1 cellular context compared by ENCODE assay signal in the genomic region with DNA sequence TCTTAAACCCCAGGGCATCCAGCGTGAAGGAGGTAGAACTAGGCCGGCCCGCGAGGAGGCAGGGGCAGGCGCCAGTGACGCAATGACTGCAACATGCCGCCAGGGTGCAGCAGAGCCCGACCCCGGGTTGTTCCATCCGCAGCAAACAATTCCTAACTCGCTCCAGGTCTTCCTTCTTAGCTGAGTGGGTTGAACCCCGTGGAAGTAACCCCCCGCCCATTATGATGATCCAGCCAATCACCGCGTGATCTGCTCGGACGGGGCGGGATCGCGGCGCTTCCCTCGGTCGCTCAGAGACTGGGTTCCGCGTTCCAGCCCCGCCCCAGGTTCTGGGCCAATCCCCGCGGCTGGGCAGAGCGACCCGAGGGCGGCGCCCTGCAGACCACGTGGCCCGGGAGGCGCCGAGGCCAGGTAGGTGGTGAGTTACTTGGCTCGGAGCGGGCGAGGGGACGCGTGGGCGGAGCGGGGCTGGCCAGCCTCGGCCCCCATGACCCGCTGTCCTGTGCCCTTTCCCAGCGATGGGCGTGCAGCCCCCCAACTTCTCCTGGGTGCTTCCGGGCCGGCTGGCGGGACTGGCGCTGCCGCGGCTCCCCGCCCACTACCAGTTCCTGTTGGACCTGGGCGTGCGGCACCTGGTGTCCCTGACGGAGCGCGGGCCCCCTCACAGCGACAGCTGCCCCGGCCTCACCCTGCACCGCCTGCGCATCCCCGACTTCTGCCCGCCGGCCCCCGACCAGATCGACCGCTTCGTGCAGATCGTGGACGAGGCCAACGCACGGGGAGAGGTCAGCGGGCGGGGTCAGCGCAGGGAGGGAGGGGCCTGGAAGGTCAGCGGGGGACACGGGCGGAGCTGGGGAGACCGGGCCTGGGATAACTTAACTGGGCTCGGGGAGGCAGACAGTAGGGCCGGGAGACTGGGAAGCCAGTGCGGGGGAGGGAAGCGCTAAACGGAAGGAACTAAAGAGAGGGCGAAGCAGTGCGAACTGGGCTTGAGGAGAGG.
TF ChIP-seq lines count a peak whose summit lies in the region.

A gene (plus strand): TSS at position 380 of the 1,000 bp plus-strand sequence. CDS start 139 bp downstream, at position 519.

TF ChIP-seq in K562, 482 proteins besides CTCF, POLR2A, EP300 and RAD21 (continued from another document and continues in another):
- TF ChIP-seq, protein P1, sequence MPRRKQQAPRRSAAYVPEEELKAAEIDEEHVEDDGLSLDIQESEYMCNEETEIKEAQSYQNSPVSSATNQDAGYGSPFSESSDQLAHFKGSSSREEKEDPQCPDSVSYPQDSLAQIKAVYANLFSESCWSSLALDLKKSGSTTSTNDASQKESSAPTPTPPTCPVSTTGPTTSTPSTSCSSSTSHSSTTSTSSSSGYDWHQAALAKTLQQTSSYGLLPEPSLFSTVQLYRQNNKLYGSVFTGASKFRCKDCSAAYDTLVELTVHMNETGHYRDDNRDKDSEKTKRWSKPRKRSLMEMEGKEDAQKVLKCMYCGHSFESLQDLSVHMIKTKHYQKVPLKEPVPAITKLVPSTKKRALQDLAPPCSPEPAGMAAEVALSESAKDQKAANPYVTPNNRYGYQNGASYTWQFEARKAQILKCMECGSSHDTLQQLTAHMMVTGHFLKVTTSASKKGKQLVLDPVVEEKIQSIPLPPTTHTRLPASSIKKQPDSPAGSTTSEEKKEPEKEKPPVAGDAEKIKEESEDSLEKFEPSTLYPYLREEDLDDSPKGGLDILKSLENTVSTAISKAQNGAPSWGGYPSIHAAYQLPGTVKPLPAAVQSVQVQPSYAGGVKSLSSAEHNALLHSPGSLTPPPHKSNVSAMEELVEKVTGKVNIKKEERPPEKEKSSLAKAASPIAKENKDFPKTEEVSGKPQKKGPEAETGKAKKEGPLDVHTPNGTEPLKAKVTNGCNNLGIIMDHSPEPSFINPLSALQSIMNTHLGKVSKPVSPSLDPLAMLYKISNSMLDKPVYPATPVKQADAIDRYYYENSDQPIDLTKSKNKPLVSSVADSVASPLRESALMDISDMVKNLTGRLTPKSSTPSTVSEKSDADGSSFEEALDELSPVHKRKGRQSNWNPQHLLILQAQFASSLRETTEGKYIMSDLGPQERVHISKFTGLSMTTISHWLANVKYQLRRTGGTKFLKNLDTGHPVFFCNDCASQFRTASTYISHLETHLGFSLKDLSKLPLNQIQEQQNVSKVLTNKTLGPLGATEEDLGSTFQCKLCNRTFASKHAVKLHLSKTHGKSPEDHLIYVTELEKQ (CRISPR knock-in tag; IDR thresholded peaks at IDR 0.05), result no peak
- TF ChIP-seq PHF21A (IDR thresholded peaks at IDR 0.05; ENCODE audit: borderline replicate concordance, low read depth), result no peak
- TF ChIP-seq BMI1 (IDR thresholded peaks at IDR 0.05; ENCODE audit: low read length), result no peak
- no peak for TF ChIP-seq ETV5 (CRISPR knock-in tag; IDR thresholded peaks at IDR 0.05; ENCODE audit: low read depth)
- TF ChIP-seq ETV1 (tag; conservative IDR thresholded peaks at IDR 0.05; ENCODE audit: low read depth), result peak; percentile 57
- TF ChIP-seq, protein P2, sequence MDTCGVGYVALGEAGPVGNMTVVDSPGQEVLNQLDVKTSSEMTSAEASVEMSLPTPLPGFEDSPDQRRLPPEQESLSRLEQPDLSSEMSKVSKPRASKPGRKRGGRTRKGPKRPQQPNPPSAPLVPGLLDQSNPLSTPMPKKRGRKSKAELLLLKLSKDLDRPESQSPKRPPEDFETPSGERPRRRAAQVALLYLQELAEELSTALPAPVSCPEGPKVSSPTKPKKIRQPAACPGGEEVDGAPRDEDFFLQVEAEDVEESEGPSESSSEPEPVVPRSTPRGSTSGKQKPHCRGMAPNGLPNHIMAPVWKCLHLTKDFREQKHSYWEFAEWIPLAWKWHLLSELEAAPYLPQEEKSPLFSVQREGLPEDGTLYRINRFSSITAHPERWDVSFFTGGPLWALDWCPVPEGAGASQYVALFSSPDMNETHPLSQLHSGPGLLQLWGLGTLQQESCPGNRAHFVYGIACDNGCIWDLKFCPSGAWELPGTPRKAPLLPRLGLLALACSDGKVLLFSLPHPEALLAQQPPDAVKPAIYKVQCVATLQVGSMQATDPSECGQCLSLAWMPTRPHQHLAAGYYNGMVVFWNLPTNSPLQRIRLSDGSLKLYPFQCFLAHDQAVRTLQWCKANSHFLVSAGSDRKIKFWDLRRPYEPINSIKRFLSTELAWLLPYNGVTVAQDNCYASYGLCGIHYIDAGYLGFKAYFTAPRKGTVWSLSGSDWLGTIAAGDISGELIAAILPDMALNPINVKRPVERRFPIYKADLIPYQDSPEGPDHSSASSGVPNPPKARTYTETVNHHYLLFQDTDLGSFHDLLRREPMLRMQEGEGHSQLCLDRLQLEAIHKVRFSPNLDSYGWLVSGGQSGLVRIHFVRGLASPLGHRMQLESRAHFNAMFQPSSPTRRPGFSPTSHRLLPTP (IDR thresholded peaks at IDR 0.05; ENCODE audit: borderline replicate concordance, extremely low read depth, insufficient read length), result no peak
- TF ChIP-seq CBFB (CRISPR knock-in tag; IDR thresholded peaks at IDR 0.05), result no peak
- TF ChIP-seq, protein P3, sequence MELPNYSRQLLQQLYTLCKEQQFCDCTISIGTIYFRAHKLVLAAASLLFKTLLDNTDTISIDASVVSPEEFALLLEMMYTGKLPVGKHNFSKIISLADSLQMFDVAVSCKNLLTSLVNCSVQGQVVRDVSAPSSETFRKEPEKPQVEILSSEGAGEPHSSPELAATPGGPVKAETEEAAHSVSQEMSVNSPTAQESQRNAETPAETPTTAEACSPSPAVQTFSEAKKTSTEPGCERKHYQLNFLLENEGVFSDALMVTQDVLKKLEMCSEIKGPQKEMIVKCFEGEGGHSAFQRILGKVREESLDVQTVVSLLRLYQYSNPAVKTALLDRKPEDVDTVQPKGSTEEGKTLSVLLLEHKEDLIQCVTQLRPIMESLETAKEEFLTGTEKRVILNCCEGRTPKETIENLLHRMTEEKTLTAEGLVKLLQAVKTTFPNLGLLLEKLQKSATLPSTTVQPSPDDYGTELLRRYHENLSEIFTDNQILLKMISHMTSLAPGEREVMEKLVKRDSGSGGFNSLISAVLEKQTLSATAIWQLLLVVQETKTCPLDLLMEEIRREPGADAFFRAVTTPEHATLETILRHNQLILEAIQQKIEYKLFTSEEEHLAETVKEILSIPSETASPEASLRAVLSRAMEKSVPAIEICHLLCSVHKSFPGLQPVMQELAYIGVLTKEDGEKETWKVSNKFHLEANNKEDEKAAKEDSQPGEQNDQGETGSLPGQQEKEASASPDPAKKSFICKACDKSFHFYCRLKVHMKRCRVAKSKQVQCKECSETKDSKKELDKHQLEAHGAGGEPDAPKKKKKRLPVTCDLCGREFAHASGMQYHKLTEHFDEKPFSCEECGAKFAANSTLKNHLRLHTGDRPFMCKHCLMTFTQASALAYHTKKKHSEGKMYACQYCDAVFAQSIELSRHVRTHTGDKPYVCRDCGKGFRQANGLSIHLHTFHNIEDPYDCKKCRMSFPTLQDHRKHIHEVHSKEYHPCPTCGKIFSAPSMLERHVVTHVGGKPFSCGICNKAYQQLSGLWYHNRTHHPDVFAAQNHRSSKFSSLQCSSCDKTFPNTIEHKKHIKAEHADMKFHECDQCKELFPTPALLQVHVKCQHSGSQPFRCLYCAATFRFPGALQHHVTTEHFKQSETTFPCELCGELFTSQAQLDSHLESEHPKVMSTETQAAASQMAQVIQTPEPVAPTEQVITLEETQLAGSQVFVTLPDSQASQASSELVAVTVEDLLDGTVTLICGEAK (IDR thresholded peaks at IDR 0.05), result no peak
- TF ChIP-seq, protein P3 (CRISPR knock-in tag; IDR thresholded peaks at IDR 0.05), result no peak
- no peak for TF ChIP-seq ZNF764 (CRISPR knock-in tag; IDR thresholded peaks at IDR 0.05; ENCODE audit: low read depth)
- TF ChIP-seq CREM (IDR thresholded peaks at IDR 0.05; ENCODE audit: low read depth), result peak; percentile 92
- TF ChIP-seq, protein P4, sequence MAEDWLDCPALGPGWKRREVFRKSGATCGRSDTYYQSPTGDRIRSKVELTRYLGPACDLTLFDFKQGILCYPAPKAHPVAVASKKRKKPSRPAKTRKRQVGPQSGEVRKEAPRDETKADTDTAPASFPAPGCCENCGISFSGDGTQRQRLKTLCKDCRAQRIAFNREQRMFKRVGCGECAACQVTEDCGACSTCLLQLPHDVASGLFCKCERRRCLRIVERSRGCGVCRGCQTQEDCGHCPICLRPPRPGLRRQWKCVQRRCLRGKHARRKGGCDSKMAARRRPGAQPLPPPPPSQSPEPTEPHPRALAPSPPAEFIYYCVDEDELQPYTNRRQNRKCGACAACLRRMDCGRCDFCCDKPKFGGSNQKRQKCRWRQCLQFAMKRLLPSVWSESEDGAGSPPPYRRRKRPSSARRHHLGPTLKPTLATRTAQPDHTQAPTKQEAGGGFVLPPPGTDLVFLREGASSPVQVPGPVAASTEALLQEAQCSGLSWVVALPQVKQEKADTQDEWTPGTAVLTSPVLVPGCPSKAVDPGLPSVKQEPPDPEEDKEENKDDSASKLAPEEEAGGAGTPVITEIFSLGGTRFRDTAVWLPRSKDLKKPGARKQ (CRISPR knock-in tag; IDR thresholded peaks at IDR 0.05), result no peak
- TF ChIP-seq ZNF696 (CRISPR knock-in tag; conservative IDR thresholded peaks at IDR 0.05), result no peak
- TF ChIP-seq, protein P5, sequence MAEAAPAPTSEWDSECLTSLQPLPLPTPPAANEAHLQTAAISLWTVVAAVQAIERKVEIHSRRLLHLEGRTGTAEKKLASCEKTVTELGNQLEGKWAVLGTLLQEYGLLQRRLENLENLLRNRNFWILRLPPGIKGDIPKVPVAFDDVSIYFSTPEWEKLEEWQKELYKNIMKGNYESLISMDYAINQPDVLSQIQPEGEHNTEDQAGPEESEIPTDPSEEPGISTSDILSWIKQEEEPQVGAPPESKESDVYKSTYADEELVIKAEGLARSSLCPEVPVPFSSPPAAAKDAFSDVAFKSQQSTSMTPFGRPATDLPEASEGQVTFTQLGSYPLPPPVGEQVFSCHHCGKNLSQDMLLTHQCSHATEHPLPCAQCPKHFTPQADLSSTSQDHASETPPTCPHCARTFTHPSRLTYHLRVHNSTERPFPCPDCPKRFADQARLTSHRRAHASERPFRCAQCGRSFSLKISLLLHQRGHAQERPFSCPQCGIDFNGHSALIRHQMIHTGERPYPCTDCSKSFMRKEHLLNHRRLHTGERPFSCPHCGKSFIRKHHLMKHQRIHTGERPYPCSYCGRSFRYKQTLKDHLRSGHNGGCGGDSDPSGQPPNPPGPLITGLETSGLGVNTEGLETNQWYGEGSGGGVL (CRISPR knock-in tag; IDR thresholded peaks at IDR 0.05), result no peak
- TF ChIP-seq ZNF143 (CRISPR knock-in tag; IDR thresholded peaks at IDR 0.05), result no peak
- no peak for TF ChIP-seq BDP1 (IDR thresholded peaks at IDR 0.05; ENCODE audit: insufficient read depth, insufficient read length)
- peak; percentile 89 for TF ChIP-seq MYC (IDR thresholded peaks at IDR 0.05; ENCODE audit: low read depth, low read length)
- TF ChIP-seq MYC (CRISPR knock-in tag; IDR thresholded peaks at IDR 0.05; ENCODE audit: borderline replicate concordance, low read depth), result peak; percentile 76; the same call in 1 of the 2 replicates
- TF ChIP-seq ZNF707 (CRISPR knock-in tag; conservative IDR thresholded peaks at IDR 0.05), result no peak
- TF ChIP-seq BCL6 (CRISPR knock-in tag; IDR thresholded peaks at IDR 0.05), result no peak
- TF ChIP-seq, protein P6, sequence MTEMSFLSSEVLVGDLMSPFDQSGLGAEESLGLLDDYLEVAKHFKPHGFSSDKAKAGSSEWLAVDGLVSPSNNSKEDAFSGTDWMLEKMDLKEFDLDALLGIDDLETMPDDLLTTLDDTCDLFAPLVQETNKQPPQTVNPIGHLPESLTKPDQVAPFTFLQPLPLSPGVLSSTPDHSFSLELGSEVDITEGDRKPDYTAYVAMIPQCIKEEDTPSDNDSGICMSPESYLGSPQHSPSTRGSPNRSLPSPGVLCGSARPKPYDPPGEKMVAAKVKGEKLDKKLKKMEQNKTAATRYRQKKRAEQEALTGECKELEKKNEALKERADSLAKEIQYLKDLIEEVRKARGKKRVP (CRISPR knock-in tag; IDR thresholded peaks at IDR 0.05), result peak; percentile 42; the same call in 1 of the 2 replicates
- no peak for TF ChIP-seq ZFP36 (IDR thresholded peaks at IDR 0.05; ENCODE audit: low read depth, low read length, partially characterized antibody)
- no peak for TF ChIP-seq NCOA4 (IDR thresholded peaks at IDR 0.05; ENCODE audit: partially characterized antibody)
- TF ChIP-seq ZFP1 (CRISPR knock-in tag; IDR thresholded peaks at IDR 0.05), result no peak
- TF ChIP-seq ZZZ3 (IDR thresholded peaks at IDR 0.05), result no peak
- TF ChIP-seq ZNF316 (IDR thresholded peaks at IDR 0.05), result peak; percentile 67
- TF ChIP-seq EHMT2 (IDR thresholded peaks at IDR 0.05), result no peak
- no peak for TF ChIP-seq HMG20B (CRISPR knock-in tag; IDR thresholded peaks at IDR 0.05)
- no peak for TF ChIP-seq DDX20 (tag; IDR thresholded peaks at IDR 0.05; ENCODE audit: low read depth)
- TF ChIP-seq, protein P7, sequence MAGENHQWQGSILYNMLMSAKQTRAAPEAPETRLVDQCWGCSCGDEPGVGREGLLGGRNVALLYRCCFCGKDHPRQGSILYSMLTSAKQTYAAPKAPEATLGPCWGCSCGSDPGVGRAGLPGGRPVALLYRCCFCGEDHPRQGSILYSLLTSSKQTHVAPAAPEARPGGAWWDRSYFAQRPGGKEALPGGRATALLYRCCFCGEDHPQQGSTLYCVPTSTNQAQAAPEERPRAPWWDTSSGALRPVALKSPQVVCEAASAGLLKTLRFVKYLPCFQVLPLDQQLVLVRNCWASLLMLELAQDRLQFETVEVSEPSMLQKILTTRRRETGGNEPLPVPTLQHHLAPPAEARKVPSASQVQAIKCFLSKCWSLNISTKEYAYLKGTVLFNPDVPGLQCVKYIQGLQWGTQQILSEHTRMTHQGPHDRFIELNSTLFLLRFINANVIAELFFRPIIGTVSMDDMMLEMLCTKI (IDR thresholded peaks at IDR 0.05; ENCODE audit: partially characterized antibody), result no peak
- TF ChIP-seq ZNF282 (CRISPR knock-in tag; IDR thresholded peaks at IDR 0.05), result 0 out of 2 replicates have a peak, but pooled peaks have one; percentile 39
- TF ChIP-seq ZBTB1 (CRISPR knock-in tag; IDR thresholded peaks at IDR 0.05; ENCODE audit: borderline replicate concordance, low read depth), result no peak
- TF ChIP-seq ZNF274 (IDR thresholded peaks at IDR 0.05; ENCODE audit: borderline replicate concordance, low read depth, low read length), result no peak
